ENCODE assay signal across 21 cellular contexts in genomic region chr2:8840475-8841091, GRCh38. TPM values are rescaled to one million over a fixed set of nuclear protein-coding genes. Genes with fewer than 3 reads are reported as not detected.
DNase-seq lines count a peak whose midpoint lies in the region; ATAC-seq and TF ChIP-seq lines count a peak whose summit lies in the region.
"Had no signal": no experiment of that assay in that cellular context is flagged by ENCODE, and none has a peak within 500 bp of the region (broad histone marks: within the 10 kb centered on the region; RNA-seq: fewer than 3 reads in every experiment).

No MANE protein-coding gene starts in this region.

- no peaks in the 10 kb centered on the region for H3F3A ChIP-seq in MM.1S (ENCODE audit: insufficient read depth, low read length)

- H4K20me1 ChIP-seq in MM.1S (ENCODE audit: insufficient read depth, low read length) = no peaks in the 10 kb centered on the region

- no peak overlapping the region for H3K27ac Mint-ChIP-seq in natural killer cell
- no peak overlapping the region for H3K27ac Mint-ChIP-seq in natural killer cell treated with Interleukin-12 subunit alpha and Interleukin-12 subunit beta and Interleukin-15 and Interleukin-18, amount 100 ng/mL, for 72 hours
- peak overlapping the region in 1 of 3 experiments; percentile 9 for H3K27ac Mint-ChIP-seq in nephron

- H3K4me3 ChIP-seq in MM.1S (ENCODE audit: low read length) = no peak overlapping the region
- H3K4me3 ChIP-seq: BLaER1 treated with 17β-estradiol and CSF1 and Interleukin-3, amounts not matched to agents 10 nM and 100 nM; SJSA1 had no signal

- H3K36me3 Mint-ChIP-seq in natural killer cell (no peaks in the 10 kb centered on the region), nephron (ENCODE audit: low read depth) (no peaks in the 10 kb centered on the region)
- no peaks in the 10 kb centered on the region for H3K36me3 Mint-ChIP-seq in natural killer cell treated with Interleukin-12 subunit alpha and Interleukin-12 subunit beta and Interleukin-15 and Interleukin-18, amount 100 ng/mL, for 72 hours

- no peaks in the 10 kb centered on the region for H3K9me2 ChIP-seq in MM.1S (replicated peaks; ENCODE audit: insufficient read depth, low read length)

- H3K4me1 Mint-ChIP-seq in natural killer cell (peaks cover 12 to 21% of the 10 kb centered on the region in 2 donors), nephron (peaks cover 18% of the 10 kb centered on the region)
- H3K4me1 Mint-ChIP-seq in natural killer cell treated with Interleukin-12 subunit alpha and Interleukin-12 subunit beta and Interleukin-15 and Interleukin-18, amount 100 ng/mL, for 72 hours (ENCODE audit: low read depth in 2 of 2) = peaks cover 10 to 12% of the 10 kb centered on the region in 2 donors

- no peak overlapping the region for H3K4me2 ChIP-seq in MM.1S (ENCODE audit: low read depth, low read length)
- H3K4me2 ChIP-seq: BLaER1 treated with 17β-estradiol and CSF1 and Interleukin-3, amounts not matched to agents 10 nM and 100 nM had no signal

- 0 out of 2 replicates have a peak, but pooled peaks cover 3% of the 10 kb centered on the region for H3K4me1 ChIP-seq in MM.1S (ENCODE audit: low read length)

- TF ChIP-seq CTCF in natural killer cell (IDR thresholded peaks at IDR 0.05) = no peak
- no peak for TF ChIP-seq CTCF in nephron (IDR thresholded peaks at IDR 0.05; ENCODE audit: unreplicated experiment in 3 of 3)
- no peak for TF ChIP-seq CTCF in MM.1S (IDR thresholded peaks at IDR 0.05; ENCODE audit: low read length)

- H3K27me3 Mint-ChIP-seq in natural killer cell (ENCODE audit: low read depth in 2 of 2) = peaks cover 8 to 20% of the 10 kb centered on the region in 2 donors
- H3K27me3 Mint-ChIP-seq in natural killer cell treated with Interleukin-12 subunit alpha and Interleukin-12 subunit beta and Interleukin-15 and Interleukin-18, amount 100 ng/mL, for 72 hours = peaks cover 18 to 33% of the 10 kb centered on the region in 2 donors
- H3K27me3 Mint-ChIP-seq in nephron (ENCODE audit: low read depth) = no peaks in the 10 kb centered on the region

- intact Hi-C loops in natural killer cell (cut with micrococcal nuclease) = no loop called here

- H3K9me3 Mint-ChIP-seq in natural killer cell = no peaks in the 10 kb centered on the region
- no peaks in the 10 kb centered on the region for H3K9me3 Mint-ChIP-seq in natural killer cell treated with Interleukin-12 subunit alpha and Interleukin-12 subunit beta and Interleukin-15 and Interleukin-18, amount 100 ng/mL, for 72 hours
- H3K9me3 Mint-ChIP-seq in nephron = peaks cover 5% of the 10 kb centered on the region
- H3K9me3 Mint-ChIP-seq: CD8-positive, alpha-beta memory T cell had no signal

- DNase-seq in DMS53 (lab: John Stamatoyannopoulos, UW) (peak; percentile 7), DMS53 treated with DMSO at 0.1 percent for 48 hours (lab: John Stamatoyannopoulos, UW; ENCODE audit: unreplicated experiment) (no peak), natural killer cell (no peak), dermis blood vessel endothelial cell (no peak), MM.1S (no peak)
- no peak for DNase-seq in natural killer cell treated with Interleukin-12 subunit alpha and Interleukin-12 subunit beta and Interleukin-15 and Interleukin-18, amount 100 ng/mL, for 72 hours (ENCODE audit: low spot score)
- DNase-seq in stimulated activated CD4-positive, alpha-beta T cell treated with anti-CD3 and anti-CD28 coated beads, Interleukin-2, amount 100 ng/mL, for 24 hours = no peak
- DNase-seq: CD8-positive, alpha-beta memory T cell; DMS79; NCI-H1092; NCI-H1436; NCI-H187 treated with DMSO at 0.1 percent for 48 hours; NCI-H2171; NCI-H345; NCI-H526; NK-92 treated with Interleukin-12 subunit alpha and Interleukin-12 subunit beta, amount 100 ng/mL, for 24 hours had no signal

- H3K9me3 ChIP-seq in MM.1S (replicated peaks; ENCODE audit: insufficient read depth, low read length) = no peaks in the 10 kb centered on the region
- H3K9me3 ChIP-seq: SJSA1 had no signal

- no peak overlapping the region for H2AFZ ChIP-seq in MM.1S (ENCODE audit: low read length)

- ATAC-seq in natural killer cell = no peak
- no peak for ATAC-seq in natural killer cell treated with Interleukin-12 subunit alpha and Interleukin-12 subunit beta and Interleukin-15 and Interleukin-18, amount 100 ng/mL, for 72 hours
- ATAC-seq: Panc1 had no signal

- H3K79me2 ChIP-seq in MM.1S (ENCODE audit: low read length) = peaks cover 18% of the 10 kb centered on the region

- no peak overlapping the region for H3K9ac ChIP-seq in MM.1S (ENCODE audit: low read length)
- H3K9ac ChIP-seq: BLaER1 treated with 17β-estradiol and CSF1 and Interleukin-3, amounts not matched to agents 10 nM and 100 nM had no signal

- H3K4me3 Mint-ChIP-seq in natural killer cell (peak overlapping the region; percentile 23), nephron (peak overlapping the region; percentile 53 to 64 (median 62))
- H3K4me3 Mint-ChIP-seq in natural killer cell treated with Interleukin-12 subunit alpha and Interleukin-12 subunit beta and Interleukin-15 and Interleukin-18, amount 100 ng/mL, for 72 hours = no peak overlapping the region

- H3K36me3 ChIP-seq in MM.1S (replicated peaks; ENCODE audit: insufficient read depth, low read length) = no peaks in the 10 kb centered on the region
- H3K36me3 ChIP-seq: BLaER1 treated with 17β-estradiol and CSF1 and Interleukin-3, amounts not matched to agents 10 nM and 100 nM had no signal

- H3K27ac ChIP-seq in MM.1S (ENCODE audit: low read length) = no peak overlapping the region
- H3K27ac ChIP-seq: 22Rv1; BLaER1 treated with 17β-estradiol and CSF1 and Interleukin-3, amounts not matched to agents 10 nM and 100 nM; SJSA1 had no signal

- no peaks in the 10 kb centered on the region for H3K27me3 ChIP-seq in MM.1S (replicated peaks; ENCODE audit: insufficient read depth, low read length)
- H3K27me3 ChIP-seq: BLaER1 treated with 17β-estradiol and CSF1 and Interleukin-3, amounts not matched to agents 10 nM and 100 nM; SJSA1 had no signal

RNA-seq across cellular contexts. Expression of gene KIDINS220, which starts 3.2 kb away (rescaled TPM):
- total RNA-seq in natural killer cell (10 to 100 TPM; 54.1 to 84.2 (median 71.5) TPM), dermis blood vessel endothelial cell (69.6 and 71.5 TPM in 2 replicates)
- 10 to 100 TPM; 39.1 to 43.8 TPM for total RNA-seq in natural killer cell treated with Interleukin-12 subunit alpha and Interleukin-12 subunit beta and Interleukin-15 and Interleukin-18, amount 100 ng/mL, for 72 hours
